Comparison of ENCODE assay signal across 15 cellular contexts in the genomic region with DNA sequence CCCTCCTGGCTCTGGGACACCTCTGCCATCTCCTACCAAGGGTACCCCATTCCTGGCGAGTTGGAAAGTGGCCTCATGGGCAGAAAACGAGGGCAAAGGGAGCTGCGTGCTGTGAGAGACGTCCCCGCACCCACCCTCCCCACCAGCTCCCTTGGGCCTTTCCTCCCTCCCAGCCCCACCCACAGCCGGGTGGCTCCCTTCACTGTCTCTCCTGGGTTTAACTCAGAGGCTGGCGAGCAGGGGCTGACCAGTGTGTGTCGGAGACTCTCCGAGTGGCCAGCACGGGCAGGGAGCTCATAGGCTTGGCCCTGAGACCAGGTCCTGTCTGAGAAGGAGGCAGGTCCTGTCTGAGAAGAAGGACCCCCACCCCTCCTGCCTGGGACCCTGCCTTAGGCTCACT.
"Had no signal": no experiment of that assay in that cellular context is flagged by ENCODE, and none has a peak within 500 bp of the region (broad histone marks: within the 10 kb centered on the region; RNA-seq: fewer than 3 reads in every experiment).

No MANE protein-coding gene starts in this region.

- FAIRE-seq: endometrium, frontal cortex, keratinocyte had no signal

- H3K4me3 ChIP-seq: dorsolateral prefrontal cortex, left lung, right lobe of liver, SJCRH30 had no signal

- H3K27ac ChIP-seq: left lung, neutrophil, right lobe of liver, SJCRH30 had no signal

- H3K4me1 ChIP-seq: right lobe of liver had no signal

- H3K9me3 ChIP-seq: left lung, neutrophil, right lobe of liver, SJCRH30 had no signal

- DNase-seq: activated naive CD4-positive, alpha-beta T cell treated with anti-CD3 and anti-CD28 coated beads, Interleukin-2, amount 50 U/mL, for 16 hours; activated T-cell treated with anti-CD3 and anti-CD28 coated beads, Interleukin-2, amount 50 U/mL, for 1 hour; cerebellar nuclear complex; dorsolateral prefrontal cortex; left lung; right lobe of liver; SJCRH30; stimulated activated CD4-positive, alpha-beta T cell treated with anti-CD3 and anti-CD28 coated beads, Interleukin-12 subunit alpha, Interleukin-12 subunit beta, amount 100 ng/mL, for 4 hours; stimulated activated naive CD4-positive, alpha-beta T cell; SW 1271 had no signal

- ATAC-seq: activated CD4-positive, CD25-positive, alpha-beta regulatory T cell treated with anti-CD3 and anti-CD28 coated beads, Interleukin-2, amount 50 U/mL, for 24 hours; left lung had no signal

- H3K27me3 ChIP-seq: right lobe of liver, SJCRH30 had no signal

- H3K36me3 ChIP-seq: left lung, neutrophil, right lobe of liver, SJCRH30 had no signal
